ENCODE assay signal across 22 cellular contexts in genomic region chr16:49488740-49489525, GRCh38.
"Had no signal": no experiment of that assay in that cellular context is flagged by ENCODE, and none has a peak within 500 bp of the region (broad histone marks: within the 10 kb centered on the region; RNA-seq: fewer than 3 reads in every experiment).

No MANE protein-coding gene starts in this region.

- H3K9me3 ChIP-seq: uterus had no signal

- H3K4me3 Mint-ChIP-seq: activated CD4-positive, alpha-beta T cell treated with anti-CD3 and anti-CD28 coated beads, Interleukin-2, amount 10 ng/mL, durations not matched to agents 7 days and 5 days; activated CD8-positive, alpha-beta memory T cell treated with anti-CD3 and anti-CD28 coated beads, Interleukin-2, amount 10 ng/mL, durations not matched to agents 7 days and 5 days; activated CD8-positive, alpha-beta T cell treated with anti-CD3 and anti-CD28 coated beads for 36 hours; endodermal cell; naive B cell; stimulated activated naive CD8-positive, alpha-beta T cell treated with anti-CD3 and anti-CD28 coated beads, Interleukin-15, amount 100 ng/mL, for 72 hours; T-helper 17 cell had no signal

- H3K27ac ChIP-seq: heart right ventricle, tibial nerve, uterus had no signal

- H3K36me3 Mint-ChIP-seq: activated CD8-positive, alpha-beta memory T cell treated with anti-CD3 and anti-CD28 coated beads, Interleukin-2, amount 10 ng/mL, durations not matched to agents 7 days and 5 days; naive B cell had no signal

- H3K9me3 Mint-ChIP-seq: activated CD4-positive, alpha-beta T cell treated with anti-CD3 and anti-CD28 coated beads, Interleukin-2, amount 10 ng/mL, durations not matched to agents 7 days and 5 days; activated CD8-positive, alpha-beta T cell treated with anti-CD3 and anti-CD28 coated beads for 36 hours; endodermal cell had no signal

- DNase-seq: activated CD4-positive, alpha-beta T cell treated with anti-CD3 and anti-CD28 coated beads, Interleukin-2, amount 10 ng/mL, durations not matched to agents 7 days and 5 days; activated CD8-positive, alpha-beta memory T cell treated with anti-CD3 and anti-CD28 coated beads, Interleukin-2, amount 10 ng/mL, durations not matched to agents 7 days and 5 days; activated CD8-positive, alpha-beta T cell treated with anti-CD3 and anti-CD28 coated beads for 36 hours; activated naive CD4-positive, alpha-beta T cell treated with Interleukin-2 at 50 U/mL for 16 hours; amygdala; cerebellar nuclear complex; cortex of kidney; endodermal cell; heart right ventricle; islet precursor cell; left cardiac atrium; mesendoderm; naive B cell; stimulated activated CD4-positive, alpha-beta T cell treated with anti-CD3 and anti-CD28 coated beads, Interleukin-1b, Interleukin-23, amount 100 ng/mL, for 48 hours; stimulated activated naive CD8-positive, alpha-beta T cell treated with anti-CD3 and anti-CD28 coated beads, Interleukin-15, amount 100 ng/mL, for 72 hours; SW 1271; T-helper 17 cell; uterus had no signal

- FAIRE-seq: bronchial epithelial cell had no signal

- H3K27ac Mint-ChIP-seq: activated CD4-positive, alpha-beta T cell treated with anti-CD3 and anti-CD28 coated beads, Interleukin-2, amount 10 ng/mL, durations not matched to agents 7 days and 5 days; activated CD8-positive, alpha-beta memory T cell treated with anti-CD3 and anti-CD28 coated beads, Interleukin-2, amount 10 ng/mL, durations not matched to agents 7 days and 5 days; activated CD8-positive, alpha-beta T cell treated with anti-CD3 and anti-CD28 coated beads for 36 hours; endodermal cell; stimulated activated naive CD8-positive, alpha-beta T cell treated with anti-CD3 and anti-CD28 coated beads, Interleukin-15, amount 100 ng/mL, for 72 hours; T-helper 17 cell had no signal

- H3K36me3 ChIP-seq: heart right ventricle, tibial nerve, uterus had no signal

- H3K4me3 ChIP-seq: heart right ventricle, tibial nerve, uterus had no signal

- H3K27me3 ChIP-seq: tibial nerve, uterus had no signal

- ATAC-seq: activated CD4-positive, CD25-positive, alpha-beta regulatory T cell treated with anti-CD3 and anti-CD28 coated beads, Interleukin-2, amount 50 U/mL, for 24 hours; activated CD8-positive, alpha-beta memory T cell treated with anti-CD3 and anti-CD28 coated beads, Interleukin-2, amount 10 ng/mL, durations not matched to agents 7 days and 5 days; activated CD8-positive, alpha-beta T cell treated with anti-CD3 and anti-CD28 coated beads for 36 hours; heart right ventricle; left cardiac atrium; stimulated activated naive CD8-positive, alpha-beta T cell treated with anti-CD3 and anti-CD28 coated beads, Interleukin-15, amount 100 ng/mL, for 72 hours; T-helper 17 cell had no signal

- H3K27me3 Mint-ChIP-seq: activated CD8-positive, alpha-beta memory T cell treated with anti-CD3 and anti-CD28 coated beads, Interleukin-2, amount 10 ng/mL, durations not matched to agents 7 days and 5 days; activated CD8-positive, alpha-beta T cell treated with anti-CD3 and anti-CD28 coated beads for 36 hours; progenitor cell of endocrine pancreas; stimulated activated naive CD8-positive, alpha-beta T cell treated with anti-CD3 and anti-CD28 coated beads, Interleukin-15, amount 100 ng/mL, for 72 hours had no signal

- H3K4me1 Mint-ChIP-seq: activated CD4-positive, alpha-beta T cell treated with anti-CD3 and anti-CD28 coated beads, Interleukin-2, amount 10 ng/mL, durations not matched to agents 7 days and 5 days; activated CD8-positive, alpha-beta memory T cell treated with anti-CD3 and anti-CD28 coated beads, Interleukin-2, amount 10 ng/mL, durations not matched to agents 7 days and 5 days; T-helper 17 cell had no signal
